Comparison of ENCODE assay signal across 1 cellular context in the genomic region with DNA sequence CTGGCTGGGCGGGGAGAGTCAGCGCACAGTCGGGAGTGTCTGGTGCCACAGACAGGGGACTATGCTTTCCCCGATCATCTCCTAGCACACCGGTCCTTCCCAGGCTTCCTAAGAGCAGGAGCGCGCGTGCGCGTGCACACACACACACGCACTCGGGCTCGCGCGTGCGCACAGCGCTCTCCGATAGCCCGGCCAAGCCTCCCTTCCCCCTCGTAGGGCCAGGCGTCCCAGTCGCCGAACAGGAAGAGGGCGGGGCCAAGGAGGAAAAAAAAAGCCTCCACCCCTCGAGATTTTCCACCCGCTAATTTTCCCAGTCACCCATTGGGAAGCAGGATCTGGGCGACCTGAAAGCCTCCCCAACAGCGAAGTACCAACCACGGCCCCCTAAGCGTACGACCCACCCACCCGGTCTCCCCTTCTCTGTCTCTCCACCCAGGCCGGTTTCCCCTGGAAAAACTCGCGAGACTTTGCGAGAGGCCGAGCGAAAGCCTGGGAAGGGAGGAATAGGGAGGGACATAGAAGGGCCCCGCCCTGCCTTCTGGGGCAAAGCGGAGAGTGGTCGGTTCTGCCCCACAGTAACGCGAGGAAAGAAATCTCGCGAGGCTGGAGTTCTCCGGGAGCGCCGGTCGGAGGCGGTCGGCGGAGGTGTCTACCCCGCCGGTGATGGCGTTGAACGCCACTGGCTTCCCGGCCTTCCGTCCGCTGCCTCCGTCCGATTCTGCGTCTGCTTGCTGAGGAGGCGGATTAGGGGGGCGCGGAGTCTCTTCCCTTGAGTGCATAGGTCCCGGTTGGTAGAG.
TF ChIP-seq lines count a peak whose summit lies in the region.

TSS of gene FGFR1OP2 (plus strand) at position 608 of the 797 bp plus-strand sequence. CDS start 15,689 bp downstream, outside the sequence.
TSS of gene INTS13 (minus strand) at position 119 of the 797 bp plus-strand sequence. CDS start 1,178 bp downstream, outside the sequence.

TF ChIP-seq in GM12878, 131 proteins besides CTCF, POLR2A, EP300 and RAD21 (continued from another document):
- peak; percentile 83; the same call in 1 of the 2 replicates for TF ChIP-seq RELB (IDR thresholded peaks at IDR 0.05; ENCODE audit: low read depth)
- TF ChIP-seq CHD2 (IDR thresholded peaks at IDR 0.05; ENCODE audit: borderline replicate concordance, low read depth, low read length), result peak; percentile 99
- peak; percentile 11; the same call in 1 of the 2 replicates for TF ChIP-seq RFX5 (IDR thresholded peaks at IDR 0.05; ENCODE audit: low read depth, low read length)
- peak; percentile 76; the same call in 1 of the 2 replicates for TF ChIP-seq MXI1 (IDR thresholded peaks at IDR 0.05; ENCODE audit: low read depth, low read length)
- peak; percentile 46 for TF ChIP-seq RELA (IDR thresholded peaks at IDR 0.05; ENCODE audit: borderline replicate concordance, partially characterized antibody)
- TF ChIP-seq MYC (IDR thresholded peaks at IDR 0.05; ENCODE audit: insufficient read depth, insufficient read length, insufficient replicate concordance, low read length, severe bottlenecking), result no peak
- no peak; the same call in 1 of the 2 replicates for TF ChIP-seq WRNIP1 (IDR thresholded peaks at IDR 0.05; ENCODE audit: borderline replicate concordance, low read depth, low read length)
- peak; percentile 91 for TF ChIP-seq YY1 (IDR thresholded peaks at IDR 0.05; ENCODE audit: low read depth, low read length)
- TF ChIP-seq, protein P1, sequence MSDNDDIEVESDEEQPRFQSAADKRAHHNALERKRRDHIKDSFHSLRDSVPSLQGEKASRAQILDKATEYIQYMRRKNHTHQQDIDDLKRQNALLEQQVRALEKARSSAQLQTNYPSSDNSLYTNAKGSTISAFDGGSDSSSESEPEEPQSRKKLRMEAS (IDR thresholded peaks at IDR 0.05; ENCODE audit: low read depth, low read length), result 0 out of 2 replicates have a peak, but pooled peaks have one; percentile 63
- TF ChIP-seq HCFC1 (IDR thresholded peaks at IDR 0.05; ENCODE audit: low read length), result 0 out of 2 replicates have a peak, but pooled peaks have one; percentile 12
- TF ChIP-seq POLR2AphosphoS2 (IDR thresholded peaks at IDR 0.05; ENCODE audit: low read depth, low read length), result peak; percentile 72; the same call in 1 of the 2 replicates
- peak; percentile 58; the same call in 1 of the 2 replicates for TF ChIP-seq NBN (IDR thresholded peaks at IDR 0.05)
- TF ChIP-seq RCOR1 (conservative IDR thresholded peaks at IDR 0.05; ENCODE audit: low read depth, low read length), result peak; percentile 97
- peak; percentile 34 to 67; a peak in 1 of 4 replicates for TF ChIP-seq BHLHE40 (IDR thresholded peaks at IDR 0.05; ENCODE audit: borderline replicate concordance in 1 of 2, low read depth in 2 of 2, low read length in 1 of 2)
- TF ChIP-seq ASH2L (IDR thresholded peaks at IDR 0.05; ENCODE audit: borderline replicate concordance, low read depth), result peak; percentile 82; the same call in 1 of the 2 replicates
- TF ChIP-seq JUND (IDR thresholded peaks at IDR 0.05; ENCODE audit: low read depth, low read length), result no peak
- TF ChIP-seq NRF1 (conservative IDR thresholded peaks at IDR 0.05; ENCODE audit: low read depth, low read length), result peak; percentile 96
- 0 out of 2 replicates have a peak, but pooled peaks have one; percentile 2 for TF ChIP-seq SMC3 (IDR thresholded peaks at IDR 0.05; ENCODE audit: borderline replicate concordance, low read length)
- peak; percentile 48 for TF ChIP-seq PKNOX1 (IDR thresholded peaks at IDR 0.05)
- TF ChIP-seq, protein P2, sequence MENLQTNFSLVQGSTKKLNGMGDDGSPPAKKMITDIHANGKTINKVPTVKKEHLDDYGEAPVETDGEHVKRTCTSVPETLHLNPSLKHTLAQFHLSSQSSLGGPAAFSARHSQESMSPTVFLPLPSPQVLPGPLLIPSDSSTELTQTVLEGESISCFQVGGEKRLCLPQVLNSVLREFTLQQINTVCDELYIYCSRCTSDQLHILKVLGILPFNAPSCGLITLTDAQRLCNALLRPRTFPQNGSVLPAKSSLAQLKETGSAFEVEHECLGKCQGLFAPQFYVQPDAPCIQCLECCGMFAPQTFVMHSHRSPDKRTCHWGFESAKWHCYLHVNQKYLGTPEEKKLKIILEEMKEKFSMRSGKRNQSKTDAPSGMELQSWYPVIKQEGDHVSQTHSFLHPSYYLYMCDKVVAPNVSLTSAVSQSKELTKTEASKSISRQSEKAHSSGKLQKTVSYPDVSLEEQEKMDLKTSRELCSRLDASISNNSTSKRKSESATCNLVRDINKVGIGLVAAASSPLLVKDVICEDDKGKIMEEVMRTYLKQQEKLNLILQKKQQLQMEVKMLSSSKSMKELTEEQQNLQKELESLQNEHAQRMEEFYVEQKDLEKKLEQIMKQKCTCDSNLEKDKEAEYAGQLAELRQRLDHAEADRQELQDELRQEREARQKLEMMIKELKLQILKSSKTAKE (IDR thresholded peaks at IDR 0.05; ENCODE audit: low read depth, poor library complexity, severe bottlenecking), result no peak
- peak; percentile 73; the same call in 1 of the 2 replicates for TF ChIP-seq HDGF (IDR thresholded peaks at IDR 0.05)
- peak; percentile 36; the same call in 1 of the 2 replicates for TF ChIP-seq TCF12 (IDR thresholded peaks at IDR 0.05; ENCODE audit: low read depth, low read length)
- TF ChIP-seq LARP7 (IDR thresholded peaks at IDR 0.05), result 0 out of 2 replicates have a peak, but pooled peaks have one; percentile 41
- peak; percentile 70 for TF ChIP-seq TAF1 (IDR thresholded peaks at IDR 0.05; ENCODE audit: borderline replicate concordance, low read depth, low read length)
- TF ChIP-seq, protein P3, sequence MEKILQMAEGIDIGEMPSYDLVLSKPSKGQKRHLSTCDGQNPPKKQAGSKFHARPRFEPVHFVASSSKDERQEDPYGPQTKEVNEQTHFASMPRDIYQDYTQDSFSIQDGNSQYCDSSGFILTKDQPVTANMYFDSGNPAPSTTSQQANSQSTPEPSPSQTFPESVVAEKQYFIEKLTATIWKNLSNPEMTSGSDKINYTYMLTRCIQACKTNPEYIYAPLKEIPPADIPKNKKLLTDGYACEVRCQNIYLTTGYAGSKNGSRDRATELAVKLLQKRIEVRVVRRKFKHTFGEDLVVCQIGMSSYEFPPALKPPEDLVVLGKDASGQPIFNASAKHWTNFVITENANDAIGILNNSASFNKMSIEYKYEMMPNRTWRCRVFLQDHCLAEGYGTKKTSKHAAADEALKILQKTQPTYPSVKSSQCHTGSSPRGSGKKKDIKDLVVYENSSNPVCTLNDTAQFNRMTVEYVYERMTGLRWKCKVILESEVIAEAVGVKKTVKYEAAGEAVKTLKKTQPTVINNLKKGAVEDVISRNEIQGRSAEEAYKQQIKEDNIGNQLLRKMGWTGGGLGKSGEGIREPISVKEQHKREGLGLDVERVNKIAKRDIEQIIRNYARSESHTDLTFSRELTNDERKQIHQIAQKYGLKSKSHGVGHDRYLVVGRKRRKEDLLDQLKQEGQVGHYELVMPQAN (conservative IDR thresholded peaks at IDR 0.05), result peak; percentile 70; the same call in 1 of the 2 replicates
- 0 out of 2 replicates have a peak, but pooled peaks have one; percentile 69 for TF ChIP-seq GATAD2B (conservative IDR thresholded peaks at IDR 0.05; ENCODE audit: low read depth)
- TF ChIP-seq PML (IDR thresholded peaks at IDR 0.05; ENCODE audit: low read length), result peak; percentile 82; the same call in 1 of the 2 replicates
- peak; percentile 54; the same call in 1 of the 2 replicates for TF ChIP-seq PAX5 (IDR thresholded peaks at IDR 0.05; ENCODE audit: borderline replicate concordance, low read depth, low read length)
- no peak; the same call in 1 of the 2 replicates for TF ChIP-seq CREB1 (IDR thresholded peaks at IDR 0.05; ENCODE audit: low read depth)
- TF ChIP-seq CREM (IDR thresholded peaks at IDR 0.05; ENCODE audit: low read depth), result peak; percentile 41; the same call in 1 of the 2 replicates
- TF ChIP-seq, protein P4, sequence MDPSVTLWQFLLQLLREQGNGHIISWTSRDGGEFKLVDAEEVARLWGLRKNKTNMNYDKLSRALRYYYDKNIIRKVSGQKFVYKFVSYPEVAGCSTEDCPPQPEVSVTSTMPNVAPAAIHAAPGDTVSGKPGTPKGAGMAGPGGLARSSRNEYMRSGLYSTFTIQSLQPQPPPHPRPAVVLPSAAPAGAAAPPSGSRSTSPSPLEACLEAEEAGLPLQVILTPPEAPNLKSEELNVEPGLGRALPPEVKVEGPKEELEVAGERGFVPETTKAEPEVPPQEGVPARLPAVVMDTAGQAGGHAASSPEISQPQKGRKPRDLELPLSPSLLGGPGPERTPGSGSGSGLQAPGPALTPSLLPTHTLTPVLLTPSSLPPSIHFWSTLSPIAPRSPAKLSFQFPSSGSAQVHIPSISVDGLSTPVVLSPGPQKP (IDR thresholded peaks at IDR 0.05; ENCODE audit: low read depth, low read length), result 0 out of 2 replicates have a peak, but pooled peaks have one; percentile 31
- TF ChIP-seq IRF3 (IDR thresholded peaks at IDR 0.05), result no peak; the same call in 1 of the 2 replicates
- peak; percentile 98 to 99 for TF ChIP-seq IKZF2 (IDR thresholded peaks at IDR 0.05)
- TF ChIP-seq BACH1 (IDR thresholded peaks at IDR 0.05; ENCODE audit: borderline replicate concordance), result peak; percentile 77
